ENCODE assay signal across 9 cellular contexts in genomic region chr2:120313695-120314615, GRCh38. TPM values are rescaled to one million over a fixed set of nuclear protein-coding genes. Genes with fewer than 3 reads are reported as not detected.
DNase-seq lines count a peak whose midpoint lies in the region; ATAC-seq and TF ChIP-seq lines count a peak whose summit lies in the region.
"Had no signal": no experiment of that assay in that cellular context is flagged by ENCODE, and none has a peak within 500 bp of the region (broad histone marks: within the 10 kb centered on the region; RNA-seq: fewer than 3 reads in every experiment).

No MANE protein-coding gene starts in this region.

- H3K4me3 ChIP-seq in smooth muscle cell: peak overlapping the region; percentile 52

- WGBS in smooth muscle cell (ENCODE audit: low lambda C conversion rate): 87% methylated on average over 39 of the region's 39 CpGs

- H3K27ac Mint-ChIP-seq in HFFc6: peak overlapping the region; percentile 86; the same call in 1 of the 2 replicates
- peak overlapping the region; percentile 37 for H3K27ac Mint-ChIP-seq in activated CD8-positive, alpha-beta T cell treated with anti-CD3 and anti-CD28 coated beads for 36 hours
- H3K27ac Mint-ChIP-seq: dendritic cell treated with granulocyte-macrophage colony-stimulating factor and Interleukin-4, amounts not matched to agents 40 ng/mL and 50 ng/mL, for 4 days had no signal

- no peak overlapping the region for H3K27ac ChIP-seq in smooth muscle cell (ENCODE audit: low read depth)
- H3K27ac ChIP-seq in RWPE1: no peak overlapping the region

- no peaks in the 10 kb centered on the region for H3K4me1 ChIP-seq in smooth muscle cell (ENCODE audit: low read depth)

- peaks cover 3% of the 10 kb centered on the region for H3F3A ChIP-seq in smooth muscle cell (ENCODE audit: low read depth)

- no peaks in the 10 kb centered on the region for H3K79me2 ChIP-seq in smooth muscle cell (ENCODE audit: low read depth)

- CTCF ChIA-PET in activated CD8-positive, alpha-beta T cell treated with anti-CD3 and anti-CD28 coated beads for 36 hours (lab: Charles Lee): interaction anchor here (0.7 to 6.3 kb wide), 54 partner anchors 10 to 560 kb away, joined by 3 to 79 read pairs (median 5); partner anchors contain the start of genes RALB and TMEM185B
- CTCF ChIA-PET in RWPE1 (lab: Yijun Ruan, JAX): interaction anchor here (0.6 to 1.9 kb wide), 19 partner anchors 11 to 1140 kb away, joined by 3 to 7 read pairs (median 4); no protein-coding TSS in a partner anchor

- H3K4me1 Mint-ChIP-seq in HFFc6 (ENCODE audit: low read depth): peaks cover 19% of the 10 kb centered on the region
- H3K4me1 Mint-ChIP-seq in activated CD8-positive, alpha-beta T cell treated with anti-CD3 and anti-CD28 coated beads for 36 hours (ENCODE audit: low read depth): peaks cover 19% of the 10 kb centered on the region

- H3K9ac ChIP-seq in smooth muscle cell (ENCODE audit: low read depth): no peak overlapping the region

- peak overlapping the region; percentile 93 for H3K4me2 ChIP-seq in smooth muscle cell

- TF ChIP-seq CTCF in HFFc6 (IDR thresholded peaks at IDR 0.05) (no peak), smooth muscle cell (IDR thresholded peaks at IDR 0.05; ENCODE audit: borderline replicate concordance, insufficient read depth, poor library complexity, severe bottlenecking) (no peak), RWPE1 (conservative IDR thresholded peaks at IDR 0.05; ENCODE audit: low read depth) (no peak)
- no peak for TF ChIP-seq CTCF in activated CD8-positive, alpha-beta T cell treated with anti-CD3 and anti-CD28 coated beads for 36 hours (IDR thresholded peaks at IDR 0.05)

- POLR2A ChIA-PET in activated CD8-positive, alpha-beta T cell treated with anti-CD3 and anti-CD28 coated beads for 36 hours (lab: Charles Lee): interaction anchor here (0.9 to 1.2 kb wide), 5 partner anchors 14 to 137 kb away, joined by 3 to 4 read pairs (median 3); no protein-coding TSS in a partner anchor
- POLR2A ChIA-PET in RWPE1 (lab: Yijun Ruan, JAX; ENCODE audit: low non-redundant PET): interaction anchor here (0.5 kb wide), 1 partner anchor 82 kb away, joined by 3 read pairs; no protein-coding TSS in a partner anchor

- H2AFZ ChIP-seq in smooth muscle cell (ENCODE audit: low read depth): peak overlapping the region; percentile 82

- H3K9me3 ChIP-seq in smooth muscle cell (replicated peaks; ENCODE audit: low read depth): no peaks in the 10 kb centered on the region

- H4K20me1 ChIP-seq in smooth muscle cell (ENCODE audit: low read depth): no peaks in the 10 kb centered on the region

- H3K27me3 ChIP-seq in smooth muscle cell (ENCODE audit: low read depth): no peaks in the 10 kb centered on the region

- H3K27me3 Mint-ChIP-seq in HFFc6 (ENCODE audit: insufficient read depth): peaks cover 4% of the 10 kb centered on the region
- H3K27me3 Mint-ChIP-seq in activated CD8-positive, alpha-beta T cell treated with anti-CD3 and anti-CD28 coated beads for 36 hours: no peaks in the 10 kb centered on the region

- ATAC-seq in activated CD8-positive, alpha-beta T cell treated with anti-CD3 and anti-CD28 coated beads for 36 hours: no peak
- peak; percentile 19 for ATAC-seq in left ventricle myocardium superior

- intact Hi-C loops in activated CD8-positive, alpha-beta T cell treated with anti-CD3 and anti-CD28 coated beads for 36 hours (cut with micrococcal nuclease): loop anchor here (5.0 to 10.0 kb wide), 2 partner anchors 82 to 199 kb away; no protein-coding TSS in a partner anchor
- intact Hi-C loops in left ventricle myocardium superior (cut with micrococcal nuclease): no loop called here

- H3K4me3 Mint-ChIP-seq in HFFc6: peak overlapping the region; percentile 92
- peak overlapping the region; percentile 61 for H3K4me3 Mint-ChIP-seq in activated CD8-positive, alpha-beta T cell treated with anti-CD3 and anti-CD28 coated beads for 36 hours

- DNase-seq in HFFc6: no peak
- no peak for DNase-seq in activated CD8-positive, alpha-beta T cell treated with anti-CD3 and anti-CD28 coated beads for 36 hours
- no peak for DNase-seq in left ventricle myocardium superior
- DNase-seq in smooth muscle cell (lab: John Stamatoyannopoulos, UW; ENCODE audit: unreplicated experiment): no peak
- no peak for DNase-seq in NCI-H1105 (lab: John Stamatoyannopoulos, UW)
- DNase-seq in germinal center (ENCODE audit: low spot score): no peak
- DNase-seq in RWPE1 (ENCODE audit: low spot score): no peak
- no peak for DNase-seq in cortex of kidney (lab: John Stamatoyannopoulos, UW)

- H3K36me3 ChIP-seq in smooth muscle cell (ENCODE audit: low read depth): no peaks in the 10 kb centered on the region

- H3K9me3 Mint-ChIP-seq in HFFc6: no peaks in the 10 kb centered on the region
- no peaks in the 10 kb centered on the region for H3K9me3 Mint-ChIP-seq in activated CD8-positive, alpha-beta T cell treated with anti-CD3 and anti-CD28 coated beads for 36 hours
- H3K9me3 Mint-ChIP-seq: dendritic cell treated with granulocyte-macrophage colony-stimulating factor and Interleukin-4, amounts not matched to agents 40 ng/mL and 50 ng/mL, for 4 days had no signal

- no peaks in the 10 kb centered on the region for H3K36me3 Mint-ChIP-seq in HFFc6 (ENCODE audit: low read depth)
- no peaks in the 10 kb centered on the region for H3K36me3 Mint-ChIP-seq in activated CD8-positive, alpha-beta T cell treated with anti-CD3 and anti-CD28 coated beads for 36 hours (ENCODE audit: low read depth)

RNA-seq across cellular contexts. Expression of gene INHBB, which starts 32.0 kb away (rescaled TPM):
- 1 to 10 TPM in 3 of 6 experiments, under 1 TPM in 3; 0.47 to 1.6 (median 1.1) TPM for total RNA-seq in HFFc6 (2021; fragmentation: NEBNext Ultra II Directional; extraction: Animal tissue kit (Norgen Biotek cat#: 25700))
- total RNA-seq in activated CD8-positive, alpha-beta T cell treated with anti-CD3 and anti-CD28 coated beads for 36 hours: not detected
- 2.8 TPM for total RNA-seq in left ventricle myocardium superior
- total RNA-seq in smooth muscle cell: 0.09 TPM in 1 of 2 replicates, not detected in the other
- polyA plus RNA-seq in smooth muscle cell: 0.06 and 0.53 TPM in 2 replicates
